ENCODE assay signal across 1 cellular context in the genomic region with DNA sequence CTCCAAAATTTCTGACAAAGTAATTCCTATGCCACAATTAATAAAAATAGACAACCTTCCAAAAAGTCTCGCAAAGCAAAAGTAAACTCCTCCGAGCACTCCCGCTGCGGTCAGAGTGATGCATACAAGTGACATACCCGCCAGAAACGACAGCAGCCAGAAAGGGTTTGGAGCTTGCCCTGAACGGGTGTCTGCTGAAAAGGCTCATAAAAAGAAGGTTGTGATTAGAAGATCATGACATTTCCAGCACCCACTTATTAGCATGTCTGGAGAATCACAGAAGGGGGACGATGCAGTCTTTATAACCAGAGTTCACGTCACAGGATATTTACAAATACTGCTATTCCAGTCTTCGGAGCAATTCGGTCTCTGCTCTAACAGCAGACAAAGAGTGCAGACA.
TF ChIP-seq lines count a peak whose summit lies in the region.

No MANE protein-coding gene starts in this region.

TF ChIP-seq in HepG2, 621 proteins besides CTCF, POLR2A, EP300 and RAD21:
- TF ChIP-seq BHLHE40 (IDR thresholded peaks at IDR 0.05; ENCODE audit: low read length) (no peak), MED13 (CRISPR knock-in tag; IDR thresholded peaks at IDR 0.05) (no peak), SMAD1 (CRISPR knock-in tag; IDR thresholded peaks at IDR 0.05; ENCODE audit: borderline replicate concordance, low read depth) (no peak), PAWR (CRISPR knock-in tag; IDR thresholded peaks at IDR 0.05; ENCODE audit: borderline replicate concordance) (no peak), ZFP37 (CRISPR knock-in tag; IDR thresholded peaks at IDR 0.05; ENCODE audit: borderline replicate concordance) (no peak)
